8 cellular contexts compared by ENCODE assay signal in the genomic region with DNA sequence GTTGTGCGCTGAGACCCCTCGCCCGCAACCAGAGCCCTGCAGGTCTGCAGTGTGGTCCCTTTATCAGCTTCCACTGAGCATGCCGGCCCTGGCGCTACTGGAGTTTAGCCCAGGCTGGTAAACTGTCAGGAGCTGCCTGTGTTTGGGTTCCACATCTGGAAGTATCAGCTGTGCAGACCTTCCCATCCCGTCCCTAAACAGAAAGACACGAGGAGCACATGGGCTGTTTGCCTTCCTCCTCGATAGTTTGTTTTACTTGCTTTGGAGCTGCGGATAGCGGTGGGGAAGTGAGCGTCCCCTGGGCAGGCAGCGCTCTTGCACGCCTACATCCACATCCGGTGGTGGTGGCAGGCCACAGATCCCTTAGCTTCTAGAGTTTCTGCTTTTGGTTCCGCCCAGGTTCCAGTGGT. TPM values are rescaled to one million over a fixed set of nuclear protein-coding genes. Genes with fewer than 3 reads are reported as not detected.
A peak's percentile ranks its signal among the peaks of the same experiment; 100 is the strongest.
DNase-seq lines count a peak whose midpoint lies in the region; ATAC-seq, FAIRE-seq and TF ChIP-seq lines count a peak whose summit lies in the region.

No MANE protein-coding gene starts in this region.

- peaks cover 15% of the 10 kb centered on the region for H3K27me3 Mint-ChIP-seq in activated T-cell treated with anti-CD3 and anti-CD28 coated beads, Interleukin-2, amount 50 U/mL, for 4 hours (ENCODE audit: low read depth)
- peaks cover 20 to 34% of the 10 kb centered on the region in 2 donors for H3K27me3 Mint-ChIP-seq in stimulated activated naive B cell treated with anti-CD40 and anti-IgM and Interleukin-4, amounts not matched to agents 10 μg/mL and 1 μg/mL and 100 μg/mL, for 72 hours

- H2AFZ ChIP-seq in GM12878 (ENCODE audit: control insufficient read depth, low read depth, low read length) = peak overlapping the region; percentile 1

- ATAC-seq in activated T-cell treated with anti-CD3 and anti-CD28 coated beads, Interleukin-2, amount 50 U/mL, for 4 hours = peak; percentile 48 to 49
- ATAC-seq in HG03045 (IDR thresholded peaks at IDR 0.05; ENCODE audit: unreplicated experiment) (peak; percentile 55), GM12878 (peak; percentile 53)
- ATAC-seq in stimulated activated naive B cell treated with anti-CD40 and anti-IgM and Interleukin-4, amounts not matched to agents 10 μg/mL and 1 μg/mL and 100 μg/mL, for 72 hours (replicated peaks) = peak; percentile 97 to 99

- peaks cover 1 to 3% of the 10 kb centered on the region in 2 experiments; a peak in 2 of 4 replicates for H3K27me3 ChIP-seq in GM12878 (replicated peaks in 1 of 2; ENCODE audit: control insufficient read depth in 2 of 2, insufficient read depth in 2 of 2, low read length in 1 of 2)

- H3K9me3 ChIP-seq in GM12878 (replicated peaks; ENCODE audit: control insufficient read depth, insufficient read depth, low read length) = no peaks in the 10 kb centered on the region

- RAD21 ChIA-PET in GM12878 (lab: Charles Lee; ENCODE audit: unreplicated experiment) = no interaction called here

- no peak overlapping the region for H3K4me3 ChIP-seq in GM12878

- SMC1A ChIA-PET in GM12878 (lab: Charles Lee; ENCODE audit: uncharacterized antibody, unreplicated experiment) = no interaction called here

- intact Hi-C loops in GM12878 (cut with micrococcal nuclease; ENCODE audit: unreplicated experiment) (no loop called here), posterior vena cava (cut with DNase I) (loop anchor here in 1 of 2 donors (5.0 kb wide), 1 partner anchor 48 kb away; no protein-coding TSS in a partner anchor)

- H3K9ac ChIP-seq in GM12878 (ENCODE audit: control insufficient read depth, insufficient read depth, low read length) = no peak overlapping the region

- no peaks in the 10 kb centered on the region for H3K9me3 Mint-ChIP-seq in activated T-cell treated with anti-CD3 and anti-CD28 coated beads, Interleukin-2, amount 50 U/mL, for 4 hours
- no peaks in the 10 kb centered on the region for H3K9me3 Mint-ChIP-seq in stimulated activated naive B cell treated with anti-CD40 and anti-IgM and Interleukin-4, amounts not matched to agents 10 μg/mL and 1 μg/mL and 100 μg/mL, for 72 hours

- H3K27ac Mint-ChIP-seq in stimulated activated naive B cell treated with anti-CD40 and anti-IgM and Interleukin-4, amounts not matched to agents 10 μg/mL and 1 μg/mL and 100 μg/mL, for 72 hours = no peak overlapping the region

- POLR2A ChIA-PET in GM12878 (lab: Charles Lee) = no interaction called here

- no peak overlapping the region for H3K4me3 Mint-ChIP-seq in activated T-cell treated with anti-CD3 and anti-CD28 coated beads, Interleukin-2, amount 50 U/mL, for 4 hours
- H3K4me3 Mint-ChIP-seq in stimulated activated naive B cell treated with anti-CD40 and anti-IgM and Interleukin-4, amounts not matched to agents 10 μg/mL and 1 μg/mL and 100 μg/mL, for 72 hours = peak overlapping the region; percentile 2 to 63

- no peak for TF ChIP-seq POLR2A in GM12878 (IDR thresholded peaks at IDR 0.05; ENCODE audit: low read depth, low read length)

- TF ChIP-seq EP300 in GM12878 (IDR thresholded peaks at IDR 0.05; ENCODE audit: borderline replicate concordance in 1 of 2, control insufficient read depth in 1 of 2, low read depth in 2 of 2, low read length in 2 of 2) = no peak

- H3K4me1 Mint-ChIP-seq in activated T-cell treated with anti-CD3 and anti-CD28 coated beads, Interleukin-2, amount 50 U/mL, for 4 hours (ENCODE audit: low read depth) = peaks cover 4% of the 10 kb centered on the region
- H3K4me1 Mint-ChIP-seq in stimulated activated naive B cell treated with anti-CD40 and anti-IgM and Interleukin-4, amounts not matched to agents 10 μg/mL and 1 μg/mL and 100 μg/mL, for 72 hours = peaks cover 10 to 11% of the 10 kb centered on the region in 2 donors

- WGBS in GM12878 (ENCODE audit: insufficient coverage, insufficient replicate concordance, low lambda C conversion rate, missing lambda C conversion rate) = 32% methylated on average over 15 of the region's 15 CpGs

- in situ Hi-C loops in GM12878 (cut with MboI) = no loop called here

- 0 out of 2 replicates have a peak overlapping the region, but pooled peaks have one; percentile 20 for H3K4me2 ChIP-seq in GM12878 (ENCODE audit: control insufficient read depth, insufficient read depth)

- H3K27ac ChIP-seq in GM12878 (ENCODE audit: control insufficient read depth, insufficient read depth) = no peak overlapping the region

- H3K36me3 Mint-ChIP-seq in activated T-cell treated with anti-CD3 and anti-CD28 coated beads, Interleukin-2, amount 50 U/mL, for 4 hours (ENCODE audit: insufficient read depth) = no peaks in the 10 kb centered on the region
- peaks cover 0 to 3% of the 10 kb centered on the region in 2 donors for H3K36me3 Mint-ChIP-seq in stimulated activated naive B cell treated with anti-CD40 and anti-IgM and Interleukin-4, amounts not matched to agents 10 μg/mL and 1 μg/mL and 100 μg/mL, for 72 hours

- H4K20me1 ChIP-seq in GM12878 (ENCODE audit: control insufficient read depth, insufficient read depth) = no peaks in the 10 kb centered on the region; the same call in 1 of the 2 replicates

- no peak for TF ChIP-seq CTCF in GM12878 (IDR thresholded peaks at IDR 0.05 in 2 of 3, conservative IDR thresholded peaks at IDR 0.05 in 1 of 3; ENCODE audit: control insufficient read depth in 2 of 3, extremely low read depth in 1 of 3, insufficient read depth in 1 of 3, low read depth in 3 of 3, low read length in 3 of 3)

- H3K4me1 ChIP-seq in GM12878 (ENCODE audit: control insufficient read depth, insufficient read depth, low read length) = peaks cover 6% of the 10 kb centered on the region

- FAIRE-seq in GM12878 (lab: Jason Lieb, UNC) = no peak

- H3K36me3 ChIP-seq in GM12878 (ENCODE audit: control insufficient read depth in 2 of 2, insufficient read depth in 2 of 2, low read length in 1 of 2) = no peaks in the 10 kb centered on the region

- CTCF ChIA-PET in GM12878 (lab: Yijun Ruan, JAX) = no interaction called here

- TF ChIP-seq RAD21 in GM12878 (IDR thresholded peaks at IDR 0.05; ENCODE audit: insufficient read depth, low read depth, low read length) = no peak

- DNase-seq in activated T-cell treated with anti-CD3 and anti-CD28 coated beads, Interleukin-2, amount 50 U/mL, for 4 hours = no peak
- DNase-seq in activated T-cell treated with anti-CD3 and anti-CD28 coated beads, Interleukin-2, amount 50 U/mL, for 1 hour = no peak
- DNase-seq in GM12878 (ENCODE audit: low read depth, low spot score) = no peak
- peak; percentile 57 for DNase-seq in stimulated activated naive B cell treated with anti-CD40 and anti-IgM and Interleukin-4, amounts not matched to agents 10 μg/mL and 1 μg/mL and 100 μg/mL, for 72 hours
- no peak for DNase-seq in posterior vena cava (ENCODE audit: low spot score)
- DNase-seq in iPS-NIHi11 (ENCODE audit: low spot score) = no peak
- DNase-seq in NCI-H128 (lab: John Stamatoyannopoulos, UW; ENCODE audit: unreplicated experiment) = no peak

- no peaks in the 10 kb centered on the region for H3K79me2 ChIP-seq in GM12878 (ENCODE audit: control insufficient read depth, insufficient read depth, low read length)

- no TSS peak for BruUV-seq in GM12878 (replicated peaks; lab: Mats Ljungman, UMichigan)

TF ChIP-seq in GM12878, 131 proteins besides CTCF, POLR2A, EP300 and RAD21 (continues in another document):
- TF ChIP-seq GABPA (IDR thresholded peaks at IDR 0.05; ENCODE audit: low read depth) (peak; percentile 78), RUNX3 (IDR thresholded peaks at IDR 0.05; ENCODE audit: low read length) (peak; percentile 61)
- TF ChIP-seq, protein P1, sequence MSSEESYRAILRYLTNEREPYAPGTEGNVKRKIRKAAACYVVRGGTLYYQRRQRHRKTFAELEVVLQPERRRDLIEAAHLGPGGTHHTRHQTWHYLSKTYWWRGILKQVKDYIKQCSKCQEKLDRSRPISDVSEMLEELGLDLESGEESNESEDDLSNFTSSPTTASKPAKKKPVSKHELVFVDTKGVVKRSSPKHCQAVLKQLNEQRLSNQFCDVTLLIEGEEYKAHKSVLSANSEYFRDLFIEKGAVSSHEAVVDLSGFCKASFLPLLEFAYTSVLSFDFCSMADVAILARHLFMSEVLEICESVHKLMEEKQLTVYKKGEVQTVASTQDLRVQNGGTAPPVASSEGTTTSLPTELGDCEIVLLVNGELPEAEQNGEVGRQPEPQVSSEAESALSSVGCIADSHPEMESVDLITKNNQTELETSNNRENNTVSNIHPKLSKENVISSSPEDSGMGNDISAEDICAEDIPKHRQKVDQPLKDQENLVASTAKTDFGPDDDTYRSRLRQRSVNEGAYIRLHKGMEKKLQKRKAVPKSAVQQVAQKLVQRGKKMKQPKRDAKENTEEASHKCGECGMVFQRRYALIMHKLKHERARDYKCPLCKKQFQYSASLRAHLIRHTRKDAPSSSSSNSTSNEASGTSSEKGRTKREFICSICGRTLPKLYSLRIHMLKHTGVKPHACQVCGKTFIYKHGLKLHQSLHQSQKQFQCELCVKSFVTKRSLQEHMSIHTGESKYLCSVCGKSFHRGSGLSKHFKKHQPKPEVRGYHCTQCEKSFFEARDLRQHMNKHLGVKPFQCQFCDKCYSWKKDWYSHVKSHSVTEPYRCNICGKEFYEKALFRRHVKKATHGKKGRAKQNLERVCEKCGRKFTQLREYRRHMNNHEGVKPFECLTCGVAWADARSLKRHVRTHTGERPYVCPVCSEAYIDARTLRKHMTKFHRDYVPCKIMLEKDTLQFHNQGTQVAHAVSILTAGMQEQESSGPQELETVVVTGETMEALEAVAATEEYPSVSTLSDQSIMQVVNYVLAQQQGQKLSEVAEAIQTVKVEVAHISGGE (CRISPR knock-in tag; IDR thresholded peaks at IDR 0.05) = peak; percentile 59

RNA-seq across cellular contexts. Expression of a gene that starts 12.5 kb away (rescaled TPM):
- total RNA-seq in activated T-cell treated with anti-CD3 and anti-CD28 coated beads, Interleukin-2, amount 50 U/mL, for 4 hours = under 1 TPM in 2 of 3 donors, not detected in 1; 0.18 to 0.35 TPM
- 0.17 TPM in 1 of 2 replicates, not detected in the other for total RNA-seq in GM12878 (2013; cell fraction: nucleolus; rRNA removed)
- 0.05 TPM in 1 of 2 replicates, not detected in the other for total RNA-seq in GM12878 (2014; rRNA removed)
- not detected in 2 replicates for total RNA-seq in GM12878 (2014; rRNA removed; fragmentation: Illumina TruSeq; extraction: Trizol)
- total RNA-seq in GM12878 (2021) = 0.13 TPM in 1 of 2 replicates, not detected in the other
- polyA plus RNA-seq in GM12878 (2011; ENCODE audit: low read depth) = not detected
- not detected in 2 replicates for polyA plus RNA-seq in GM12878 (2011; rRNA removed)
- not detected in 2 replicates for polyA plus RNA-seq in GM12878 (2011; cell fraction: cytosol; rRNA removed)
- 0.07 and 0.09 TPM in 2 replicates for polyA plus RNA-seq in GM12878 (2011; cell fraction: nucleus; rRNA removed)
- polyA plus RNA-seq in GM12878 (2012) = 0.04 TPM in 1 of 2 replicates, not detected in the other
- polyA plus RNA-seq in GM12878 (2014; fragmentation: Illumina TruSeq; extraction: Trizol) = 0.18 TPM in 1 of 2 replicates, not detected in the other
- not detected for polyA plus RNA-seq in GM12878 (2014; fragmentation: Nextera tagmentation; extraction: Ambion mirVana)
- polyA plus RNA-seq in GM12878 (2014; rRNA removed) = 0.19 TPM in 1 of 2 replicates, not detected in the other
- not detected for polyA plus RNA-seq in GM12878 (2016; fragmentation: Nextera tagmentation; extraction: Ambion mirVana)
- not detected in 2 replicates for polyA minus RNA-seq in GM12878 (2011; rRNA and poly(A)+ RNA removed)
- polyA minus RNA-seq in GM12878 (2011; cell fraction: cytosol; rRNA and poly(A)+ RNA removed) = not detected in 2 replicates
- polyA minus RNA-seq in GM12878 (2011; cell fraction: nucleus; rRNA and poly(A)+ RNA removed) = 0.24 TPM in 1 of 2 replicates, not detected in the other
- total RNA-seq in posterior vena cava = 10 to 100 TPM; 51.6 to 86.8 TPM

Comparison
In these comparisons a context has a peak if more than half of its experiments do, and no peak if none do; other contexts are left out.
1. RNA of a gene that starts 12.5 kb away (total RNA-seq): 51.6 to 86.8 TPM in posterior vena cava; 0.18 to 0.35 TPM in activated T-cell treated with anti-CD3 and anti-CD28 coated beads, Interleukin-2, amount 50 U/mL, for 4 hours and 0.05 to 0.17 TPM in GM12878; every median in the first group is over 10 times any median in the second.
2. Peak in every context shown above with its lines, with median percentiles within 50 percentile points of each other: ATAC-seq.